15 cellular contexts compared by ENCODE assay signal in the genomic region with DNA sequence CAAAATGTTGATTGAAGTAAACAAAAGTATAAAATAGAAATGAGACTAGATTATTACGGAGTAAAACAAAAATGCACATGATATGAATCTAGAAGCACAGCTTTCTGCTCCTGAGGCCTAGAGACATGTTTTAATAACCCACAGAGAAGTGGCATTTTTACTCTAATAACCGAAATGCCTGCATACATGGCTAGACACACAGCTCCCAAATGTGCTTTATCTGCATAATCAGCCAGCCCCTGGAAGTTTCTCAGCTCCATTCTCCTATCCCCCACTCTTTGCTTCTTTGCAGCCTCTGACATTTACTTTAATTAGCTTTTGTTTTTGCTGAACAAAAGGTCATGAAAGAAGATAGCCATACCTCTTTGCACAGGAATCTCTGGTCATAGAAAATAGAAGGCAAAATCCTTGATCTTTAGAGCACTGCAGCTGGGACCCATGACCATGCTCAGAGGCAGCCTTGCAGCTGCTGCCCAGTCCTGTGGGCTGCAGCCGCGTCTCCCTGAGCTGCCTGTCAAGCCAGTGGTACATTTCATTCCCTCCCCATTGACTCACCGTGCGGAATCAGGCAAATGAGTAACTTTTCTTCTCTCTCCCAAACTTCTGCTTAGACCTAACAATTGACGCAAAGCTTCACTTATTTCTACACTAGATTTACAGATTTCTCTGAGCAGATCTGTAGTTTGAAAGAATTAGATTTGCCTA. TPM values are rescaled to one million over a fixed set of nuclear protein-coding genes. Genes with fewer than 3 reads are reported as not detected.
A peak's percentile ranks its signal among the peaks of the same experiment; 100 is the strongest.
DNase-seq lines count a peak whose midpoint lies in the region; ATAC-seq and TF ChIP-seq lines count a peak whose summit lies in the region.
"Had no signal": no experiment of that assay in that cellular context is flagged by ENCODE, and none has a peak within 500 bp of the region (broad histone marks: within the 10 kb centered on the region; RNA-seq: fewer than 3 reads in every experiment).

Gene VEPH1, minus strand, starts transcription at position 501 of the 705 bp plus-strand sequence. CDS start 8,067 bp downstream, outside the sequence.

- no peaks in the 10 kb centered on the region for H3K9me3 ChIP-seq in cardiac muscle cell (ENCODE audit: low read depth)
- peaks cover 0 to 2% (median 0%) of the 10 kb centered on the region in 12 donors for H3K9me3 ChIP-seq in heart left ventricle
- H3K9me3 ChIP-seq: ovary had no signal

- WGBS in heart left ventricle, 4 donors = 73 to 77% (median 76%) methylated on average over 7 of the region's 7 CpGs
- no CpG with 5 or more reads among the region's 7 CpGs for WGBS in mesendoderm (ENCODE audit: extremely low coverage, insufficient coverage, low lambda C conversion rate)

- H3K18ac ChIP-seq in mesendoderm (ENCODE audit: low read length) = no peak within 1 kb of the TSS

- no peaks in the 10 kb centered on the region for H3K79me1 ChIP-seq in mesendoderm (ENCODE audit: low read length)

- H2BK5ac ChIP-seq in mesendoderm (ENCODE audit: low read length) = no peak within 1 kb of the TSS

- peak within 1 kb of the TSS; percentile 38 for H3K56ac ChIP-seq in mesendoderm (ENCODE audit: low read length)

- no peak within 1 kb of the TSS for H3K4me3 ChIP-seq in cardiac muscle cell
- H3K4me3 ChIP-seq in heart left ventricle = no peak within 1 kb of the TSS
- H3K4me3 ChIP-seq in epithelial cell of proximal tubule (ENCODE audit: low read depth, low read length) = peak within 1 kb of the TSS; percentile 48
- H3K4me3 ChIP-seq in mesendoderm (ENCODE audit: low read length) = no peak within 1 kb of the TSS
- H3K4me3 ChIP-seq: ovary had no signal

- H2AK5ac ChIP-seq in mesendoderm (ENCODE audit: low read length) = no peak within 1 kb of the TSS

- TF ChIP-seq CTCF in cardiac muscle cell (IDR thresholded peaks at IDR 0.05; ENCODE audit: low read depth, low read length) = no peak
- no peak for TF ChIP-seq CTCF in heart left ventricle (IDR thresholded peaks at IDR 0.05)
- no peak for TF ChIP-seq CTCF in epithelial cell of proximal tubule (conservative IDR thresholded peaks at IDR 0.05; ENCODE audit: low read depth, low read length)

- H2BK120ac ChIP-seq in mesendoderm (ENCODE audit: low read depth, low read length) = peak within 1 kb of the TSS; percentile 38

- H4K8ac ChIP-seq in mesendoderm (ENCODE audit: low read depth, low read length) = peak within 1 kb of the TSS; percentile 28

- peak; percentile 5 to 83 for DNase-seq in cardiac muscle cell (ENCODE audit: low read depth in 1 of 2, low spot score in 1 of 2)
- no peak for DNase-seq in heart left ventricle
- peak; percentile 61 for DNase-seq in epithelial cell of proximal tubule (ENCODE audit: low read depth)
- DNase-seq in mesendoderm = peak; percentile 44
- no peak for DNase-seq in NCI-H1105 treated with DMSO at 0.1 percent for 48 hours (lab: John Stamatoyannopoulos, UW)
- no peak for DNase-seq in RPMI8226
- DNase-seq in GM19240 (ENCODE audit: insufficient read length, low spot score) = no peak
- DNase-seq in KBM-7 = no peak
- DNase-seq: activated CD4-positive, CD25-positive, alpha-beta regulatory T cell treated with anti-CD3 and anti-CD28 coated beads, Interleukin-2, amount 50 U/mL, for 72 hours; DMS 273 treated with DMSO at 0.1 percent for 48 hours; ovary had no signal

- in situ Hi-C loops in KBM-7 (cut with MboI; ENCODE audit: low pct_unique_long_range_greater_than_20kb, low sequenced_read_pairs) = no loop called here

- intact Hi-C loops in heart left ventricle (cut with DNase I) = no loop called here

- no peak for ATAC-seq in heart left ventricle
- ATAC-seq: activated T-helper 17 cell treated with anti-CD3 and anti-CD28 coated beads, Interleukin-2, amount 50 U/mL, for 72 hours; Right ventricle myocardium inferior had no signal

- H3K4me1 ChIP-seq in cardiac muscle cell (ENCODE audit: low read depth) (peaks cover 4% of the 10 kb centered on the region), heart left ventricle (peaks cover 0 to 14% (median 4%) of the 10 kb centered on the region in 12 donors), mesendoderm (ENCODE audit: control insufficient read depth, low read depth, low read length) (peaks cover 8% of the 10 kb centered on the region)

- TF ChIP-seq POLR2A in heart left ventricle (IDR thresholded peaks at IDR 0.05) = no peak

- H3K79me2 ChIP-seq in mesendoderm (ENCODE audit: control insufficient read depth, insufficient read depth, low read length) = no peaks in the 10 kb centered on the region

- no peak within 1 kb of the TSS for H3K23ac ChIP-seq in mesendoderm (ENCODE audit: low read length)

- H3K9ac ChIP-seq in mesendoderm (ENCODE audit: low read length) = no peak within 1 kb of the TSS

- H3K36me3 ChIP-seq in cardiac muscle cell (no peaks in the 10 kb centered on the region), heart left ventricle (no peaks in the 10 kb centered on the region), mesendoderm (ENCODE audit: control insufficient read depth, insufficient read depth, low read length) (no peaks in the 10 kb centered on the region)
- H3K36me3 ChIP-seq: ovary had no signal

- H3K27ac ChIP-seq in cardiac muscle cell (no peak within 1 kb of the TSS), heart left ventricle (no peak within 1 kb of the TSS), mesendoderm (ENCODE audit: low read depth, low read length) (no peak within 1 kb of the TSS)
- H3K27ac ChIP-seq: 22Rv1, ovary had no signal

- H3K4ac ChIP-seq in mesendoderm (ENCODE audit: low read depth, low read length) = no peak within 1 kb of the TSS

- no peak within 1 kb of the TSS for H2BK15ac ChIP-seq in mesendoderm (replicated peaks; ENCODE audit: low read depth)

- no peak within 1 kb of the TSS for H4K5ac ChIP-seq in mesendoderm (ENCODE audit: low read length)

- H3K27me3 ChIP-seq in cardiac muscle cell = peaks cover 16% of the 10 kb centered on the region
- peaks cover 0 to 45% (median 7%) of the 10 kb centered on the region in 9 donors for H3K27me3 ChIP-seq in heart left ventricle
- no peaks in the 10 kb centered on the region for H3K27me3 ChIP-seq in mesendoderm (ENCODE audit: insufficient read depth, low read length, poor library complexity)
- H3K27me3 ChIP-seq: ovary had no signal

- no peak within 1 kb of the TSS for H3K4me2 ChIP-seq in mesendoderm (ENCODE audit: low read length)

RNA-seq across cellular contexts. Expression of gene VEPH1, which starts in this region (rescaled TPM):
- total RNA-seq in cardiac muscle cell = 1.1 and 2.5 TPM in 2 replicates
- 0.32 and 1.7 TPM in 2 replicates for polyA plus RNA-seq in cardiac muscle cell
- under 1 TPM in 4 of 9 donors, not detected in 5; 0.40 to 0.79 (median 0.45) TPM for total RNA-seq in heart left ventricle
- polyA plus RNA-seq in heart left ventricle = under 1 TPM in 1 of 2 donors, not detected in 1; 0.46 TPM
- 3.7 and 20.7 TPM in 2 replicates for total RNA-seq in epithelial cell of proximal tubule
- polyA plus RNA-seq in mesendoderm (2013, experiment 1 of 2) = 4.3 TPM
- 4.6 TPM for polyA plus RNA-seq in mesendoderm (2013, experiment 2 of 2)
- total RNA-seq: activated T-helper 17 cell treated with anti-CD3 and anti-CD28 coated beads, Interleukin-2, amount 50 U/mL, for 72 hours had no signal
- polyA plus RNA-seq: IgD-negative memory B cell had no signal

Comparison
In these comparisons a context has a peak if more than half of its experiments do, and no peak if none do; other contexts are left out.
1. DNase-seq: peak in cardiac muscle cell (2 of 2), epithelial cell of proximal tubule (single experiment) and mesendoderm (single experiment); none in heart left ventricle (0 of 5), NCI-H1105 treated with DMSO at 0.1 percent for 48 hours (single experiment), RPMI8226 (single experiment), GM19240 (single experiment) and KBM-7 (single experiment).